In the genomic region with DNA sequence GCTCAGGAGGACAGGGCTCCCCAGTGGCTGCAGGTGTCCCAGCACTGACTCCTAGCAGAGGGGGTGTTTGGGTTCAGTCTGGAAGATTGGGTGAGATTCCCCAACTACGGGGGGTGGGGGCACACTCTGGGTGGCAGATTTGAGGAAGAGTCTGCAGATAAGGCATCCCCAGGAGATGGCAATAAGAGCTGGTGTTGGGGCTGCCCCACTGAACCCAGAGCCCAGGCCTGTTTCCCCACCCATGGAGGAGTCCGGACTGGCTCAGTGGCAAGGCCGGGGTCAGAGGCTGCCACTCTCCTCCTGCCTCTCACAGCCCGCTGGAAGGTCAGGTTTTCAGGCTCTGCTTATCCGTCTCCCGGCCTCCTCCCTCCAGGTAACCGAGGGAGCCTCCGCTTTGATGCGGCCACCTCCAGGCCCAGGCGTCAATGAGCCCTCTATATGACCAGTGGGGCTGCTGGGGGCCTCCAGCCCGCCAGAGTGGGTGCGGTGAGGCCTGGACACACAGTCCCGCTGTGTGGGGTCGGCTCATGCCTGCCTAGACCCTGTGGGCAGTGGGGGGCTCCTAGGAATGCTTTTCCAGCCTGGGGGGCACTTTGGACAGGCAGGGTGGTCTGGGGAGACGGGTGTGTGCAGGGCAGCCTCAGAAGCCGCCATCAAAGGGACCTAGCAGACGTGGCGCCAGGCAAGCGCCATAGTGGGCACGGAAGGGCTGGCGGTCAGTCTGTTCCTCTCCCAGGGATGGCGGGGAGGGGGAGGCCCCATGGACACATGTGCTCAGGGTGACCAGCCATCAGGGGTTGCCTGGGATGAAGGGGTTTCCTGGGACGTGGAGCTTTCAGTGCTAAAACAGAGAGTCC, we compare ENCODE assay signal across 1 cellular context.
TF ChIP-seq lines count a peak whose summit lies in the region.

No MANE protein-coding gene starts in this region.

TF ChIP-seq in K562, 482 proteins besides CTCF, POLR2A, EP300 and RAD21 (continued from another document):
- TF ChIP-seq, protein P1, sequence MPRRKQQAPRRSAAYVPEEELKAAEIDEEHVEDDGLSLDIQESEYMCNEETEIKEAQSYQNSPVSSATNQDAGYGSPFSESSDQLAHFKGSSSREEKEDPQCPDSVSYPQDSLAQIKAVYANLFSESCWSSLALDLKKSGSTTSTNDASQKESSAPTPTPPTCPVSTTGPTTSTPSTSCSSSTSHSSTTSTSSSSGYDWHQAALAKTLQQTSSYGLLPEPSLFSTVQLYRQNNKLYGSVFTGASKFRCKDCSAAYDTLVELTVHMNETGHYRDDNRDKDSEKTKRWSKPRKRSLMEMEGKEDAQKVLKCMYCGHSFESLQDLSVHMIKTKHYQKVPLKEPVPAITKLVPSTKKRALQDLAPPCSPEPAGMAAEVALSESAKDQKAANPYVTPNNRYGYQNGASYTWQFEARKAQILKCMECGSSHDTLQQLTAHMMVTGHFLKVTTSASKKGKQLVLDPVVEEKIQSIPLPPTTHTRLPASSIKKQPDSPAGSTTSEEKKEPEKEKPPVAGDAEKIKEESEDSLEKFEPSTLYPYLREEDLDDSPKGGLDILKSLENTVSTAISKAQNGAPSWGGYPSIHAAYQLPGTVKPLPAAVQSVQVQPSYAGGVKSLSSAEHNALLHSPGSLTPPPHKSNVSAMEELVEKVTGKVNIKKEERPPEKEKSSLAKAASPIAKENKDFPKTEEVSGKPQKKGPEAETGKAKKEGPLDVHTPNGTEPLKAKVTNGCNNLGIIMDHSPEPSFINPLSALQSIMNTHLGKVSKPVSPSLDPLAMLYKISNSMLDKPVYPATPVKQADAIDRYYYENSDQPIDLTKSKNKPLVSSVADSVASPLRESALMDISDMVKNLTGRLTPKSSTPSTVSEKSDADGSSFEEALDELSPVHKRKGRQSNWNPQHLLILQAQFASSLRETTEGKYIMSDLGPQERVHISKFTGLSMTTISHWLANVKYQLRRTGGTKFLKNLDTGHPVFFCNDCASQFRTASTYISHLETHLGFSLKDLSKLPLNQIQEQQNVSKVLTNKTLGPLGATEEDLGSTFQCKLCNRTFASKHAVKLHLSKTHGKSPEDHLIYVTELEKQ (CRISPR knock-in tag; IDR thresholded peaks at IDR 0.05): no peak
- TF ChIP-seq, protein P2, sequence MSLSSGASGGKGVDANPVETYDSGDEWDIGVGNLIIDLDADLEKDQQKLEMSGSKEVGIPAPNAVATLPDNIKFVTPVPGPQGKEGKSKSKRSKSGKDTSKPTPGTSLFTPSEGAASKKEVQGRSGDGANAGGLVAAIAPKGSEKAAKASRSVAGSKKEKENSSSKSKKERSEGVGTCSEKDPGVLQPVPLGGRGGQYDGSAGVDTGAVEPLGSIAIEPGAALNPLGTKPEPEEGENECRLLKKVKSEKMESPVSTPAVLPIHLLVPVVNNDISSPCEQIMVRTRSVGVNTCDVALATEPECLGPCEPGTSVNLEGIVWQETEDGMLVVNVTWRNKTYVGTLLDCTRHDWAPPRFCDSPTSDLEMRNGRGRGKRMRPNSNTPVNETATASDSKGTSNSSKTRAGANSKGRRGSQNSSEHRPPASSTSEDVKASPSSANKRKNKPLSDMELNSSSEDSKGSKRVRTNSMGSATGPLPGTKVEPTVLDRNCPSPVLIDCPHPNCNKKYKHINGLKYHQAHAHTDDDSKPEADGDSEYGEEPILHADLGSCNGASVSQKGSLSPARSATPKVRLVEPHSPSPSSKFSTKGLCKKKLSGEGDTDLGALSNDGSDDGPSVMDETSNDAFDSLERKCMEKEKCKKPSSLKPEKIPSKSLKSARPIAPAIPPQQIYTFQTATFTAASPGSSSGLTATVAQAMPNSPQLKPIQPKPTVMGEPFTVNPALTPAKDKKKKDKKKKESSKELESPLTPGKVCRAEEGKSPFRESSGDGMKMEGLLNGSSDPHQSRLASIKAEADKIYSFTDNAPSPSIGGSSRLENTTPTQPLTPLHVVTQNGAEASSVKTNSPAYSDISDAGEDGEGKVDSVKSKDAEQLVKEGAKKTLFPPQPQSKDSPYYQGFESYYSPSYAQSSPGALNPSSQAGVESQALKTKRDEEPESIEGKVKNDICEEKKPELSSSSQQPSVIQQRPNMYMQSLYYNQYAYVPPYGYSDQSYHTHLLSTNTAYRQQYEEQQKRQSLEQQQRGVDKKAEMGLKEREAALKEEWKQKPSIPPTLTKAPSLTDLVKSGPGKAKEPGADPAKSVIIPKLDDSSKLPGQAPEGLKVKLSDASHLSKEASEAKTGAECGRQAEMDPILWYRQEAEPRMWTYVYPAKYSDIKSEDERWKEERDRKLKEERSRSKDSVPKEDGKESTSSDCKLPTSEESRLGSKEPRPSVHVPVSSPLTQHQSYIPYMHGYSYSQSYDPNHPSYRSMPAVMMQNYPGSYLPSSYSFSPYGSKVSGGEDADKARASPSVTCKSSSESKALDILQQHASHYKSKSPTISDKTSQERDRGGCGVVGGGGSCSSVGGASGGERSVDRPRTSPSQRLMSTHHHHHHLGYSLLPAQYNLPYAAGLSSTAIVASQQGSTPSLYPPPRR (CRISPR knock-in tag; IDR thresholded peaks at IDR 0.05; ENCODE audit: borderline replicate concordance): no peak
- TF ChIP-seq SRSF1 (IDR thresholded peaks at IDR 0.05; ENCODE audit: low read depth, low read length) (no peak), CREBBP (IDR thresholded peaks at IDR 0.05; ENCODE audit: low read depth, low read length) (no peak), TCF7 (IDR thresholded peaks at IDR 0.05; ENCODE audit: borderline replicate concordance) (no peak), YY1 (IDR thresholded peaks at IDR 0.05; ENCODE audit: borderline replicate concordance in 1 of 3, control insufficient read depth in 1 of 3, extremely low read depth in 1 of 3, insufficient read depth in 3 of 3, insufficient read length in 1 of 3, insufficient replicate concordance in 2 of 3, low read depth in 1 of 3, low read length in 2 of 3) (no peak), TFAP4 (CRISPR knock-in tag; IDR thresholded peaks at IDR 0.05; ENCODE audit: borderline replicate concordance) (no peak)
